Comparison of ENCODE assay signal across 8 cellular contexts in the genomic region with DNA sequence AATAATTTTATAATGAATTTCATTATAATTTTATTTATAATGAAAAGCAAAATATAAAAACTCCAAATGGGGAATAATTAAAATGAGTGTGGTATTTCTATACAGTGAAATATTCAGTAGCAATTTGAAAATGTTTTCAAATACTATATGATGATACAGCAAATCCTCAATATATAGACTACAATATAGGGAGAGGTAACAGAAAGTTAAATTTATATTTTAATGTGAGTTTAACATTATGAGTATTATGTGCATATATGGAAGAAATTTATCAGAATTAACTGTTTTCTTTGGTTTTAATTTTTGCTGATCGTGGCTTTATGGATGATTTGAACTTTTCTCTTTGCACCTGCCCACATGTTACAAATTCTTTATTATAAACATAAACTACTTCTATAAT.
"Had no signal": no experiment of that assay in that cellular context is flagged by ENCODE, and none has a peak within 500 bp of the region (broad histone marks: within the 10 kb centered on the region; RNA-seq: fewer than 3 reads in every experiment).

No MANE protein-coding gene starts in this region.

- H3K27ac ChIP-seq: HL-60 had no signal

- FAIRE-seq: H1, H54 had no signal

- H3K36me3 Mint-ChIP-seq: IgD-negative memory B cell had no signal

- ATAC-seq: GM23338 had no signal

- H3K4me1 Mint-ChIP-seq: H9, IgD-negative memory B cell had no signal

- H3K4me3 ChIP-seq: GM23338 had no signal

- DNase-seq: H9, HCEC 1CT, KG1 had no signal

- H3K27me3 Mint-ChIP-seq: IgD-negative memory B cell had no signal

- H3K4me3 Mint-ChIP-seq: GM23338, H9, IgD-negative memory B cell had no signal

- H3K4me2 ChIP-seq: GM23338 had no signal

- H2AFZ ChIP-seq: GM23338 had no signal

- H3K27ac Mint-ChIP-seq: GM23338, H9, IgD-negative memory B cell had no signal
